ENCODE assay signal across 13 cellular contexts in genomic region chr9:130741831-130742449, GRCh38.
DNase-seq lines count a peak whose midpoint lies in the region; ATAC-seq, FAIRE-seq and TF ChIP-seq lines count a peak whose summit lies in the region.
"Had no signal": no experiment of that assay in that cellular context is flagged by ENCODE, and none has a peak within 500 bp of the region (broad histone marks: within the 10 kb centered on the region; RNA-seq: fewer than 3 reads in every experiment).

No MANE protein-coding gene starts in this region.

- TF ChIP-seq CTCF in astrocyte of the spinal cord (IDR thresholded peaks at IDR 0.05; ENCODE audit: low read depth, low read length) = no peak

- intact Hi-C loops in head of caudate nucleus (cut with DNase I) = no loop called here

- peak; percentile 78 for DNase-seq in EH (ENCODE audit: low read depth)
- DNase-seq in HTR-8/SVneo (ENCODE audit: insufficient read length, low spot score) = peak; percentile 41
- DNase-seq in astrocyte of the spinal cord (ENCODE audit: low read depth, low spot score) = peak; percentile 59
- DNase-seq in kidney glomerular epithelial cell (lab: John Stamatoyannopoulos, UW) = peak; percentile 28
- no peak for DNase-seq in C1 segment of cervical spinal cord (lab: John Stamatoyannopoulos, UW)
- no peak for DNase-seq in head of caudate nucleus
- no peak for DNase-seq in NCI-H446 (lab: John Stamatoyannopoulos, UW)
- DNase-seq: effector CD8-positive, alpha-beta T cell; immature natural killer cell; naive thymus-derived CD4-positive, alpha-beta T cell; NCI-H1417 treated with DMSO at 0.1 percent for 48 hours had no signal

- no peak for FAIRE-seq in HTR-8/SVneo (lab: Jason Lieb, UNC)

- no peak overlapping the region for H3K4me3 ChIP-seq in astrocyte of the spinal cord (ENCODE audit: low read depth, low read length)
- H3K4me3 ChIP-seq: adrenal gland had no signal

- in situ Hi-C loops in astrocyte of the spinal cord (cut with HindIII; ENCODE audit: low sequenced_read_pairs) = no loop called here

- no peak for ATAC-seq in HG03159 (IDR thresholded peaks at IDR 0.05; ENCODE audit: unreplicated experiment)
- ATAC-seq: naive thymus-derived CD4-positive, alpha-beta T cell had no signal

Comparison
In these comparisons a context has a peak if more than half of its experiments do, and no peak if none do; other contexts are left out.
1. DNase-seq: peak in EH (single experiment), HTR-8/SVneo (single experiment), astrocyte of the spinal cord (single experiment) and kidney glomerular epithelial cell (single experiment); none in C1 segment of cervical spinal cord (0 of 14), head of caudate nucleus (0 of 42) and NCI-H446 (0 of 2).